ENCODE assay signal across 11 cellular contexts in genomic region chr4:145545538-145546224, GRCh38.
A peak's percentile ranks its signal among the peaks of the same experiment; 100 is the strongest.
DNase-seq lines count a peak whose midpoint lies in the region; ATAC-seq, FAIRE-seq and TF ChIP-seq lines count a peak whose summit lies in the region.
"Had no signal": no experiment of that assay in that cellular context is flagged by ENCODE, and none has a peak within 500 bp of the region (broad histone marks: within the 10 kb centered on the region; RNA-seq: fewer than 3 reads in every experiment).

No MANE protein-coding gene starts in this region.

- H3K27ac Mint-ChIP-seq in CD4-positive, alpha-beta memory T cell = no peak overlapping the region

- H3K4me3 Mint-ChIP-seq in CD4-positive, alpha-beta memory T cell = no peak overlapping the region

- H3K4me3 ChIP-seq in small intestine (ENCODE audit: low read depth in 1 of 2, low read length in 2 of 2) = no peak overlapping the region
- H3K4me3 ChIP-seq in CD4-positive, alpha-beta memory T cell (ENCODE audit: low read length in 2 of 2) = no peak overlapping the region
- H3K4me3 ChIP-seq: adrenal gland had no signal

- no peak for TF ChIP-seq CTCF in foreskin keratinocyte (conservative IDR thresholded peaks at IDR 0.05)

- H3K9me3 ChIP-seq in small intestine (ENCODE audit: control insufficient read depth, low read depth) = no peaks in the 10 kb centered on the region
- no peaks in the 10 kb centered on the region for H3K9me3 ChIP-seq in CD4-positive, alpha-beta memory T cell (ENCODE audit: control insufficient read depth in 1 of 2, low read length in 2 of 2)
- H3K9me3 ChIP-seq: adrenal gland had no signal

- H3K27ac ChIP-seq in foreskin keratinocyte (peak overlapping the region; percentile 81), small intestine (ENCODE audit: low read depth in 1 of 2, low read length in 1 of 2) (no peak overlapping the region)
- H3K27ac ChIP-seq in CD4-positive, alpha-beta memory T cell (ENCODE audit: low read depth, low read length) = no peak overlapping the region
- H3K27ac ChIP-seq: adrenal gland had no signal

- H3K27me3 ChIP-seq in foreskin keratinocyte (no peaks in the 10 kb centered on the region), small intestine (ENCODE audit: control insufficient read depth in 2 of 2, insufficient read depth in 2 of 2, low read length in 2 of 2) (no peaks in the 10 kb centered on the region)
- no peaks in the 10 kb centered on the region for H3K27me3 ChIP-seq in CD4-positive, alpha-beta memory T cell (ENCODE audit: insufficient read depth, low read length)
- H3K27me3 ChIP-seq: adrenal gland had no signal

- no peaks in the 10 kb centered on the region for H3K9me3 Mint-ChIP-seq in CD4-positive, alpha-beta memory T cell

- peaks cover 2 to 7% of the 10 kb centered on the region in 2 donors for H3K27me3 Mint-ChIP-seq in CD4-positive, alpha-beta memory T cell

- CTCF ChIA-PET in CD4-positive, alpha-beta memory T cell (lab: Charles Lee; ENCODE audit: partially characterized antibody) = interaction anchor here (1.2 kb wide), 1 partner anchor 12 kb away, joined by 3 read pairs; no protein-coding TSS in a partner anchor

- DNase-seq in RPMI7951 (ENCODE audit: low read depth) (peak; percentile 87), foreskin keratinocyte (peak; percentile 95 to 97), small intestine (peak; percentile 68), NCI-H1417 treated with DMSO at 0.1 percent for 48 hours (lab: John Stamatoyannopoulos, UW) (no peak), OCI-M2 (lab: John Stamatoyannopoulos, UW; ENCODE audit: unreplicated experiment) (no peak)
- DNase-seq in CD4-positive, alpha-beta memory T cell = no peak
- DNase-seq: NK-92 treated with Interleukin-12 subunit alpha and Interleukin-12 subunit beta, amount 100 ng/mL, for 24 hours; posterior cingulate gyrus had no signal

- POLR2A ChIA-PET in CD4-positive, alpha-beta memory T cell (lab: Charles Lee; ENCODE audit: partially characterized antibody) = no interaction called here

- peaks cover 33% of the 10 kb centered on the region for H3K4me1 ChIP-seq in foreskin keratinocyte
- H3K4me1 ChIP-seq in small intestine (ENCODE audit: control insufficient read depth in 2 of 2, insufficient read depth in 1 of 2, low read depth in 1 of 2, low read length in 1 of 2) = peaks cover 0 to 4% of the 10 kb centered on the region in 2 donors
- no peaks in the 10 kb centered on the region for H3K4me1 ChIP-seq in CD4-positive, alpha-beta memory T cell (ENCODE audit: insufficient read depth, low read length)

- FAIRE-seq in small intestine (lab: Jason Lieb, UNC) = peak; percentile 75

- H3K36me3 Mint-ChIP-seq in CD4-positive, alpha-beta memory T cell = no peaks in the 10 kb centered on the region

- peak; percentile 46 for ATAC-seq in GM18870 (IDR thresholded peaks at IDR 0.05; ENCODE audit: unreplicated experiment)
- peak; percentile 93 for ATAC-seq in foreskin keratinocyte
- ATAC-seq in HG03139 (IDR thresholded peaks at IDR 0.05; ENCODE audit: unreplicated experiment) = no peak

- H3K4me1 Mint-ChIP-seq in CD4-positive, alpha-beta memory T cell = no peaks in the 10 kb centered on the region

- peaks cover 3 to 12% of the 10 kb centered on the region in 2 donors for H3K36me3 ChIP-seq in small intestine (ENCODE audit: control insufficient read depth in 2 of 2, insufficient read depth in 2 of 2, low read length in 2 of 2)
- H3K36me3 ChIP-seq in CD4-positive, alpha-beta memory T cell (ENCODE audit: insufficient read depth, low read length) = no peaks in the 10 kb centered on the region
- H3K36me3 ChIP-seq: adrenal gland had no signal

- intact Hi-C loops in CD4-positive, alpha-beta memory T cell (cut with micrococcal nuclease) = no loop called here

Comparison
In these comparisons a context has a peak if more than half of its experiments do, and no peak if none do; other contexts are left out.
1. DNase-seq: peak in RPMI7951 (single experiment), foreskin keratinocyte (2 of 2) and small intestine (single experiment); none in NCI-H1417 treated with DMSO at 0.1 percent for 48 hours (single experiment), CD4-positive, alpha-beta memory T cell (0 of 5) and OCI-M2 (single experiment).